Comparison of ENCODE assay signal across 26 cellular contexts in genomic region chr2:103176289-103176915, GRCh38.
"Had no signal": no experiment of that assay in that cellular context is flagged by ENCODE, and none has a peak within 500 bp of the region (broad histone marks: within the 10 kb centered on the region; RNA-seq: fewer than 3 reads in every experiment).

No MANE protein-coding gene starts in this region.

- H3K27me3 Mint-ChIP-seq: stimulated activated memory B cell treated with anti-CD40 and anti-IgM and Interleukin-4, amounts not matched to agents 10 μg/mL and 1 μg/mL and 100 μg/mL, for 72 hours; stimulated activated naive CD8-positive, alpha-beta T cell treated with anti-CD3 and anti-CD28 coated beads, Interleukin-15, amount 100 ng/mL, for 72 hours had no signal

- H3K4me1 ChIP-seq: esophagus squamous epithelium, heart right ventricle, right atrium auricular region, uterus had no signal

- H3K27me3 ChIP-seq: esophagus squamous epithelium, ovary, right atrium auricular region, uterus had no signal

- DNase-seq: activated CD4-positive, alpha-beta T cell treated with anti-CD3 and anti-CD28 coated beads for 48 hours; activated CD4-positive, alpha-beta T cell treated with anti-CD3 and anti-CD28 coated beads, Interleukin-2, amount 50 U/mL, for 48 hours; activated gamma-delta T cell treated with Interleukin-2 at 50 U/mL for 16 hours; activated naive CD4-positive, alpha-beta T cell treated with anti-CD3 and anti-CD28 coated beads, Interleukin-2, amount 50 U/mL, for 16 hours; activated T-cell treated with anti-CD3 and anti-CD28 coated beads, Interleukin-2, amount 50 U/mL, for 4 hours; amniotic stem cell; cerebellar nuclear complex; dorsolateral prefrontal cortex; esophagus squamous epithelium; foreskin melanocyte; heart right ventricle; mucosa of descending colon; ovary; stimulated activated CD4-positive, alpha-beta T cell treated with anti-CD3 and anti-CD28 coated beads, Interleukin-1b, Interleukin-23, amount 100 ng/mL, for 48 hours; stimulated activated CD4-positive, alpha-beta T cell treated with anti-CD3 and anti-CD28 coated beads, Interleukin-4, amount 100 ng/mL, for 4 hours; stimulated activated CD8-positive, alpha-beta memory T cell treated with anti-CD3 and anti-CD28 coated beads, Interleukin-4, amount 100 ng/mL, for 48 hours; stimulated activated naive CD8-positive, alpha-beta T cell treated with anti-CD3 and anti-CD28 coated beads, Interleukin-15, amount 100 ng/mL, for 72 hours; uterus had no signal

- H3K9me3 Mint-ChIP-seq: activated T-cell treated with anti-CD3 and anti-CD28 coated beads, Interleukin-2, amount 50 U/mL, for 4 hours; type B pancreatic cell had no signal

- H3K27ac ChIP-seq: coronary artery, esophagus squamous epithelium, heart right ventricle, ovary, right atrium auricular region, uterus had no signal

- ATAC-seq: activated T-cell treated with anti-CD3 and anti-CD28 coated beads, Interleukin-2, amount 50 U/mL, for 4 hours; activated T-helper 17 cell treated with anti-CD3 and anti-CD28 coated beads, Interleukin-2, amount 50 U/mL, for 72 hours; heart right ventricle; mucosa of descending colon; natural killer cell treated with Interleukin-12 subunit alpha and Interleukin-12 subunit beta and Interleukin-15 and Interleukin-18, amount 100 ng/mL, for 72 hours; stimulated activated memory B cell treated with anti-CD40 and anti-IgM and Interleukin-4, amounts not matched to agents 10 μg/mL and 1 μg/mL and 100 μg/mL, for 72 hours; stimulated activated naive CD8-positive, alpha-beta T cell treated with anti-CD3 and anti-CD28 coated beads, Interleukin-15, amount 100 ng/mL, for 72 hours had no signal

- H3K9me3 ChIP-seq: esophagus squamous epithelium, heart right ventricle, mucosa of descending colon, ovary, right atrium auricular region, uterus had no signal

- H3K4me3 Mint-ChIP-seq: activated T-cell treated with anti-CD3 and anti-CD28 coated beads, Interleukin-2, amount 50 U/mL, for 4 hours; activated T-helper 17 cell treated with anti-CD3 and anti-CD28 coated beads, Interleukin-2, amount 50 U/mL, for 72 hours; natural killer cell treated with Interleukin-12 subunit alpha and Interleukin-12 subunit beta and Interleukin-15 and Interleukin-18, amount 100 ng/mL, for 72 hours; stimulated activated memory B cell treated with anti-CD40 and anti-IgM and Interleukin-4, amounts not matched to agents 10 μg/mL and 1 μg/mL and 100 μg/mL, for 72 hours; stimulated activated naive CD8-positive, alpha-beta T cell treated with anti-CD3 and anti-CD28 coated beads, Interleukin-15, amount 100 ng/mL, for 72 hours; type B pancreatic cell had no signal

- H3K4me3 ChIP-seq: coronary artery, esophagus squamous epithelium, heart right ventricle, mucosa of descending colon, ovary, right atrium auricular region, smooth muscle cell, uterus had no signal

- H3K36me3 ChIP-seq: esophagus squamous epithelium, heart right ventricle, ovary, right atrium auricular region, uterus had no signal

- H3K4me2 ChIP-seq: smooth muscle cell had no signal

- H3K4me1 Mint-ChIP-seq: activated T-helper 17 cell treated with anti-CD3 and anti-CD28 coated beads, Interleukin-2, amount 50 U/mL, for 72 hours; stimulated activated memory B cell treated with anti-CD40 and anti-IgM and Interleukin-4, amounts not matched to agents 10 μg/mL and 1 μg/mL and 100 μg/mL, for 72 hours; stimulated activated naive CD8-positive, alpha-beta T cell treated with anti-CD3 and anti-CD28 coated beads, Interleukin-15, amount 100 ng/mL, for 72 hours had no signal

- H3K36me3 Mint-ChIP-seq: natural killer cell treated with Interleukin-12 subunit alpha and Interleukin-12 subunit beta and Interleukin-15 and Interleukin-18, amount 100 ng/mL, for 72 hours; stimulated activated memory B cell treated with anti-CD40 and anti-IgM and Interleukin-4, amounts not matched to agents 10 μg/mL and 1 μg/mL and 100 μg/mL, for 72 hours; type B pancreatic cell had no signal

- H3K27ac Mint-ChIP-seq: activated T-helper 17 cell treated with anti-CD3 and anti-CD28 coated beads, Interleukin-2, amount 50 U/mL, for 72 hours; natural killer cell treated with Interleukin-12 subunit alpha and Interleukin-12 subunit beta and Interleukin-15 and Interleukin-18, amount 100 ng/mL, for 72 hours; progenitor cell of endocrine pancreas; stimulated activated memory B cell treated with anti-CD40 and anti-IgM and Interleukin-4, amounts not matched to agents 10 μg/mL and 1 μg/mL and 100 μg/mL, for 72 hours; stimulated activated naive CD8-positive, alpha-beta T cell treated with anti-CD3 and anti-CD28 coated beads, Interleukin-15, amount 100 ng/mL, for 72 hours; type B pancreatic cell had no signal
